1 cellular context compared by ENCODE assay signal in the genomic region with DNA sequence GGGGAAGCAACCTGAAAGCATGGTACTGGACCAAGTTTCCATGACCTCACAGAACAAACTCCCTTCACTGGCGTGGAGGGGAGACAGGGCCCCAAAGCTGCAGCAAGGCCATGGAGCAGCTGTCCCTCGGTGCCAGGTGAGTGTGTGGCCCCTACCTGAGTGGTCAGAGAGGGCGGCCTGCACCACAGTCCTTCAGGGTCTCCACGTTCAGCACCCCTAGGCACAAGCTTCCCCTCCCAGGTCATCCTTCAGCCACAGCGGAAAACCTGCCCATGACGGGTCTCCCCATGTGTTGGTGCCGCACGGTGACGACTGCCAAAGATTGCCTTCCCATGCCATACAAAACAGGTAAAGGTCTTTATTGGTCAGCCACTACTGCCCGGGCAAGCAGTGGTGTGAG.
TF ChIP-seq lines count a peak whose summit lies in the region.

No MANE protein-coding gene starts in this region.

TF ChIP-seq in HepG2, 621 proteins besides CTCF, POLR2A, EP300 and RAD21 (continued from another document):
- TF ChIP-seq HNF1A (IDR thresholded peaks at IDR 0.05; ENCODE audit: low read depth) (no peak), HNF1A (CRISPR knock-in tag; IDR thresholded peaks at IDR 0.05; ENCODE audit: borderline replicate concordance) (0 out of 2 replicates have a peak, but pooled peaks have one; percentile 16), MED1 (CRISPR knock-in tag; IDR thresholded peaks at IDR 0.05) (no peak), KDM2A (CRISPR knock-in tag; IDR thresholded peaks at IDR 0.05; ENCODE audit: borderline replicate concordance, low read depth) (peak; percentile 10; the same call in 1 of the 2 replicates), ZMYM4 (CRISPR knock-in tag; IDR thresholded peaks at IDR 0.05) (no peak), ZC3H13 (CRISPR knock-in tag; IDR thresholded peaks at IDR 0.05) (peak; percentile 39; the same call in 1 of the 2 replicates), ZNF563 (CRISPR knock-in tag; IDR thresholded peaks at IDR 0.05) (no peak), NCOA2 (CRISPR knock-in tag; IDR thresholded peaks at IDR 0.05) (no peak), FOXK1 (CRISPR knock-in tag; IDR thresholded peaks at IDR 0.05; ENCODE audit: borderline replicate concordance, low read depth) (no peak), SIN3B (IDR thresholded peaks at IDR 0.05; ENCODE audit: low read length) (no peak), RNF2 (conservative IDR thresholded peaks at IDR 0.05; ENCODE audit: low read depth) (no peak), AGO2 (optimal IDR thresholded peaks at IDR 0.05; ENCODE audit: low read depth, low read length) (peak; percentile 95)
- TF ChIP-seq, protein P1, sequence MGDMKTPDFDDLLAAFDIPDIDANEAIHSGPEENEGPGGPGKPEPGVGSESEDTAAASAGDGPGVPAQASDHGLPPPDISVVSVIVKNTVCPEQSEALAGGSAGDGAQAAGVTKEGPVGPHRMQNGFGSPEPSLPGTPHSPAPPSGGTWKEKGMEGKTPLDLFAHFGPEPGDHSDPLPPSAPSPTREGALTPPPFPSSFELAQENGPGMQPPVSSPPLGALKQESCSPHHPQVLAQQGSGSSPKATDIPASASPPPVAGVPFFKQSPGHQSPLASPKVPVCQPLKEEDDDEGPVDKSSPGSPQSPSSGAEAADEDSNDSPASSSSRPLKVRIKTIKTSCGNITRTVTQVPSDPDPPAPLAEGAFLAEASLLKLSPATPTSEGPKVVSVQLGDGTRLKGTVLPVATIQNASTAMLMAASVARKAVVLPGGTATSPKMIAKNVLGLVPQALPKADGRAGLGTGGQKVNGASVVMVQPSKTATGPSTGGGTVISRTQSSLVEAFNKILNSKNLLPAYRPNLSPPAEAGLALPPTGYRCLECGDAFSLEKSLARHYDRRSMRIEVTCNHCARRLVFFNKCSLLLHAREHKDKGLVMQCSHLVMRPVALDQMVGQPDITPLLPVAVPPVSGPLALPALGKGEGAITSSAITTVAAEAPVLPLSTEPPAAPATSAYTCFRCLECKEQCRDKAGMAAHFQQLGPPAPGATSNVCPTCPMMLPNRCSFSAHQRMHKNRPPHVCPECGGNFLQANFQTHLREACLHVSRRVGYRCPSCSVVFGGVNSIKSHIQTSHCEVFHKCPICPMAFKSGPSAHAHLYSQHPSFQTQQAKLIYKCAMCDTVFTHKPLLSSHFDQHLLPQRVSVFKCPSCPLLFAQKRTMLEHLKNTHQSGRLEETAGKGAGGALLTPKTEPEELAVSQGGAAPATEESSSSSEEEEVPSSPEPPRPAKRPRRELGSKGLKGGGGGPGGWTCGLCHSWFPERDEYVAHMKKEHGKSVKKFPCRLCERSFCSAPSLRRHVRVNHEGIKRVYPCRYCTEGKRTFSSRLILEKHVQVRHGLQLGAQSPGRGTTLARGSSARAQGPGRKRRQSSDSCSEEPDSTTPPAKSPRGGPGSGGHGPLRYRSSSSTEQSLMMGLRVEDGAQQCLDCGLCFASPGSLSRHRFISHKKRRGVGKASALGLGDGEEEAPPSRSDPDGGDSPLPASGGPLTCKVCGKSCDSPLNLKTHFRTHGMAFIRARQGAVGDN (CRISPR knock-in tag; IDR thresholded peaks at IDR 0.05) = peak; percentile 31
